8 cellular contexts compared by ENCODE assay signal in the genomic region with DNA sequence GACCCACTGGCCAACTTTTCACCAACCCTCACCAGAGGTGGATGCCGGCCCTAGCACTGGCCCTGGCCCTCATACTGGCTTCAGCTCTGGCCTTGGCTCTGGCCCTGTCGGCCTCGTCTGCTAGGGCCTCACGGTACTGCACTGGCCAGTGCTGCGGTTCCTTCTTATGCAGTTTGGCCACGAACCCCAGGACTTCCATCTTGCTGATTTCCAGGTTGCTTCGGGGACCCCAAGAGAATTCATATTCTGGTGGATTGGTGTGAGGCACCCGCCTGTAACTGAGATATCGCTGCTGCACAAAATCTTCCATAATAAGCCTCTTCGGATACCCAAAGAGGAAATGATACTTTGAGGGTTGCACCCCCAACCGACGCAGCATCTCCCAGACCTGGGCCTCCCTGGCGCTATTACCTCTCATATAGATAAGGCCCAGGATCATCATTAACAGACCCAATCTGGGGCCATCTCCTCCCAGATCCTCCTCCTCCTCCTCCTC. TPM values are rescaled to one million over a fixed set of nuclear protein-coding genes. Genes with fewer than 3 reads are reported as not detected.
DNase-seq lines count a peak whose midpoint lies in the region; ATAC-seq, FAIRE-seq and TF ChIP-seq lines count a peak whose summit lies in the region.

No MANE protein-coding gene starts in this region.

- CTCF ChIA-PET in CD4-positive, alpha-beta memory T cell (lab: Charles Lee; ENCODE audit: partially characterized antibody): interaction anchor here (1.3 to 1.8 kb wide), 3 partner anchors 14 to 149 kb away, joined by 4 to 6 read pairs (median 6); partner anchors contain the start of gene EPHB3

- peaks cover 0 to 4% of the 10 kb centered on the region in 2 donors for H3K36me3 Mint-ChIP-seq in CD4-positive, alpha-beta memory T cell
- H3K36me3 Mint-ChIP-seq in nephron progenitor cell (ENCODE audit: low read depth): peaks cover 50% of the 10 kb centered on the region

- POLR2A ChIA-PET in CD4-positive, alpha-beta memory T cell (lab: Charles Lee; ENCODE audit: partially characterized antibody): interaction anchor here (0.9 to 2.2 kb wide), 3 partner anchors 101 to 154 kb away, joined by 3 to 13 read pairs (median 5); partner anchors contain the start of genes EPHB3 and VPS8

- intact Hi-C loops in CD4-positive, alpha-beta memory T cell (cut with micrococcal nuclease): loop anchor here (5.0 kb wide), 1 partner anchor 101 kb away; the partner anchor contains the start of gene VPS8

- peak overlapping the region; percentile 43 to 69 for H3K4me3 ChIP-seq in CD4-positive, alpha-beta memory T cell (ENCODE audit: low read length in 2 of 2)

- peaks cover 21% of the 10 kb centered on the region for H3K4me1 ChIP-seq in CD4-positive, alpha-beta memory T cell (ENCODE audit: insufficient read depth, low read length)

- no peaks in the 10 kb centered on the region for H3K36me3 ChIP-seq in CD4-positive, alpha-beta memory T cell (ENCODE audit: insufficient read depth, low read length)

- no peaks in the 10 kb centered on the region for H3K27me3 Mint-ChIP-seq in CD4-positive, alpha-beta memory T cell
- peaks cover 6% of the 10 kb centered on the region for H3K27me3 Mint-ChIP-seq in nephron progenitor cell (ENCODE audit: low read depth, poor library complexity)

- H3K27ac ChIP-seq in CD4-positive, alpha-beta memory T cell (ENCODE audit: low read depth, low read length): peak overlapping the region; percentile 63
- peak overlapping the region; percentile 98 for H3K27ac ChIP-seq in VCaP

- TF ChIP-seq CTCF in VCaP (conservative IDR thresholded peaks at IDR 0.05) (no peak), nephron progenitor cell (IDR thresholded peaks at IDR 0.05) (no peak), D721Med (IDR thresholded peaks at IDR 0.05; ENCODE audit: insufficient read depth, missing control alignments) (no peak)

- ATAC-seq in GM19328 (IDR thresholded peaks at IDR 0.05; ENCODE audit: unreplicated experiment) (peak; percentile 48), HG03378 (IDR thresholded peaks at IDR 0.05; ENCODE audit: unreplicated experiment) (peak; percentile 42), esophagus mucosa (peak; percentile 45)

- H3K9me3 Mint-ChIP-seq in CD4-positive, alpha-beta memory T cell: peaks cover 0 to 4% (median 0%) of the 10 kb centered on the region in 8 donors
- peaks cover 21% of the 10 kb centered on the region for H3K9me3 Mint-ChIP-seq in nephron progenitor cell

- no peaks in the 10 kb centered on the region for H3K9me3 ChIP-seq in CD4-positive, alpha-beta memory T cell (ENCODE audit: control insufficient read depth in 1 of 2, low read length in 2 of 2)

- peaks cover 26 to 33% (median 30%) of the 10 kb centered on the region in 4 donors for H3K4me1 Mint-ChIP-seq in CD4-positive, alpha-beta memory T cell
- H3K4me1 Mint-ChIP-seq in nephron progenitor cell: peaks cover 61% of the 10 kb centered on the region

- peak overlapping the region; percentile 86 to 97 (median 94) for H3K4me3 Mint-ChIP-seq in CD4-positive, alpha-beta memory T cell
- peak overlapping the region; percentile 91 for H3K4me3 Mint-ChIP-seq in nephron progenitor cell

- no peak for FAIRE-seq in D721Med (lab: Jason Lieb, UNC)

- peak overlapping the region; percentile 69 to 97 (median 92) for H3K27ac Mint-ChIP-seq in CD4-positive, alpha-beta memory T cell
- peak overlapping the region; percentile 97 for H3K27ac Mint-ChIP-seq in nephron progenitor cell

- no peaks in the 10 kb centered on the region for H3K27me3 ChIP-seq in CD4-positive, alpha-beta memory T cell (ENCODE audit: insufficient read depth, low read length)

- DNase-seq in CD4-positive, alpha-beta memory T cell: peak in 3 of 5 donors; percentile 6 to 29 (median 13)
- DNase-seq in nephron progenitor cell (no peak), D721Med (ENCODE audit: insufficient read length, low spot score) (no peak), NCI-H1930 (lab: John Stamatoyannopoulos, UW) (no peak)

RNA-seq across cellular contexts. Expression of gene MAGEF1, which starts 0.9 kb away (rescaled TPM):
- 10 to 100 TPM; 16.4 to 16.5 TPM for total RNA-seq in CD4-positive, alpha-beta memory T cell
- 10 to 100 TPM; 15.5 to 20.1 TPM for polyA plus RNA-seq in CD4-positive, alpha-beta memory T cell
- total RNA-seq in esophagus mucosa: 16.1 TPM

Comparison
In these comparisons a context has a peak if more than half of its experiments do, and no peak if none do; other contexts are left out.
1. DNase-seq: peak in CD4-positive, alpha-beta memory T cell (3 of 5); none in nephron progenitor cell (single experiment), D721Med (single experiment) and NCI-H1930 (0 of 2).
2. Peak in every context shown above with its lines, with median percentiles within 50 percentile points of each other: ATAC-seq.